ENCODE assay signal across 10 cellular contexts in genomic region chr19:1063909-1064660, GRCh38. TPM values are rescaled to one million over a fixed set of nuclear protein-coding genes. Genes with fewer than 3 reads are reported as not detected.
A peak's percentile ranks its signal among the peaks of the same experiment; 100 is the strongest.
DNase-seq lines count a peak whose midpoint lies in the region; ATAC-seq and TF ChIP-seq lines count a peak whose summit lies in the region.
"Had no signal": no experiment of that assay in that cellular context is flagged by ENCODE, and none has a peak within 500 bp of the region (broad histone marks: within the 10 kb centered on the region; RNA-seq: fewer than 3 reads in every experiment).

No MANE protein-coding gene starts in this region.

- no peaks in the 10 kb centered on the region for H3K27me3 ChIP-seq in CD4-positive, alpha-beta memory T cell (ENCODE audit: insufficient read depth, low read length)

- peaks cover 6 to 7% of the 10 kb centered on the region in 2 donors for H3K36me3 Mint-ChIP-seq in CD4-positive, alpha-beta memory T cell
- H3K36me3 Mint-ChIP-seq in activated B cell treated with CpG ODN at 0.5 μM for 24 hours (ENCODE audit: low read depth), result peaks cover 18% of the 10 kb centered on the region

- POLR2A ChIA-PET in CD4-positive, alpha-beta memory T cell (lab: Charles Lee; ENCODE audit: partially characterized antibody), result interaction anchor here (0.6 to 57.1 kb wide), 9 partner anchors 1 to 205 kb away, joined by 3 to 3893 read pairs (median 12); partner anchors contain the start of genes ABCA7, ARHGAP45, CIRBP and CNN2
- POLR2A ChIA-PET in activated B cell treated with CpG ODN at 0.5 μM for 24 hours (lab: Charles Lee), result interaction anchor here (0.6 to 5.3 kb wide), 12 partner anchors 13 to 794 kb away, joined by 3 to 140 read pairs (median 8); partner anchors contain the start of genes ABCA7, CNN2, GPX4 and RNU6-2

- H3K4me1 ChIP-seq in CD4-positive, alpha-beta memory T cell (ENCODE audit: insufficient read depth, low read length), result peaks cover 35% of the 10 kb centered on the region
- peaks cover 34% of the 10 kb centered on the region for H3K4me1 ChIP-seq in mucosa of descending colon (ENCODE audit: low read depth)

- DNase-seq in CD4-positive, alpha-beta memory T cell, result no peak
- peak; percentile 67 for DNase-seq in HT-29 (ENCODE audit: low spot score)
- DNase-seq in activated B cell treated with CpG ODN at 0.5 μM for 24 hours, result no peak
- peak; percentile 27 to 63 (median 45) for DNase-seq in mucosa of descending colon
- no peak for DNase-seq in NCI-H1694 treated with DMSO at 0.1 percent for 48 hours (lab: John Stamatoyannopoulos, UW)
- DNase-seq in HPDE6-E6E7 (ENCODE audit: extremely low spot score), result no peak
- DNase-seq: SHP77 treated with DMSO at 0.1 percent for 48 hours had no signal

- no peak overlapping the region for H3K27ac ChIP-seq in CD4-positive, alpha-beta memory T cell (ENCODE audit: low read depth, low read length)

- H3K9me3 Mint-ChIP-seq in CD4-positive, alpha-beta memory T cell, result peaks cover 0 to 4% (median 0%) of the 10 kb centered on the region in 8 donors
- H3K9me3 Mint-ChIP-seq in activated B cell treated with CpG ODN at 0.5 μM for 24 hours, result no peaks in the 10 kb centered on the region
- H3K9me3 Mint-ChIP-seq: CD8-positive, alpha-beta memory T cell; natural killer cell treated with Interleukin-12 subunit alpha and Interleukin-12 subunit beta and Interleukin-15 and Interleukin-18, amount 100 ng/mL, for 72 hours had no signal

- TF ChIP-seq CTCF in activated B cell treated with CpG ODN at 0.5 μM for 24 hours (IDR thresholded peaks at IDR 0.05) (no peak), mucosa of descending colon (IDR thresholded peaks at IDR 0.05) (no peak)

- no peaks in the 10 kb centered on the region for H3K9me3 ChIP-seq in CD4-positive, alpha-beta memory T cell (ENCODE audit: control insufficient read depth in 1 of 2, low read length in 2 of 2)
- no peaks in the 10 kb centered on the region for H3K9me3 ChIP-seq in mucosa of descending colon

- no peaks in the 10 kb centered on the region for H3K27me3 Mint-ChIP-seq in CD4-positive, alpha-beta memory T cell
- no peaks in the 10 kb centered on the region for H3K27me3 Mint-ChIP-seq in activated B cell treated with CpG ODN at 0.5 μM for 24 hours
- H3K27me3 Mint-ChIP-seq: CD8-positive, alpha-beta memory T cell; natural killer cell treated with Interleukin-12 subunit alpha and Interleukin-12 subunit beta and Interleukin-15 and Interleukin-18, amount 100 ng/mL, for 72 hours had no signal

- intact Hi-C loops in CD4-positive, alpha-beta memory T cell (cut with micrococcal nuclease), result no loop called here
- intact Hi-C loops in activated B cell treated with CpG ODN at 0.5 μM for 24 hours (cut with micrococcal nuclease) (no loop called here), mucosa of descending colon (cut with DNase I, micrococcal nuclease) (no loop called here)

- H3K4me1 Mint-ChIP-seq in CD4-positive, alpha-beta memory T cell, result peaks cover 18 to 47% (median 30%) of the 10 kb centered on the region in 4 donors
- H3K4me1 Mint-ChIP-seq in activated B cell treated with CpG ODN at 0.5 μM for 24 hours, result peaks cover 31% of the 10 kb centered on the region

- no peaks in the 10 kb centered on the region for H3K36me3 ChIP-seq in CD4-positive, alpha-beta memory T cell (ENCODE audit: insufficient read depth, low read length)
- no peaks in the 10 kb centered on the region for H3K36me3 ChIP-seq in mucosa of descending colon (ENCODE audit: low read depth)

- H3K4me3 ChIP-seq in CD4-positive, alpha-beta memory T cell (ENCODE audit: low read length in 2 of 2), result no peak overlapping the region
- no peak overlapping the region for H3K4me3 ChIP-seq in mucosa of descending colon

- H3K4me3 Mint-ChIP-seq in CD4-positive, alpha-beta memory T cell, result peak overlapping the region in 2 of 8 donors; percentile 17 to 49
- H3K4me3 Mint-ChIP-seq in activated B cell treated with CpG ODN at 0.5 μM for 24 hours, result peak overlapping the region; percentile 15

- no peak for ATAC-seq in activated B cell treated with CpG ODN at 0.5 μM for 24 hours (ENCODE audit: low read depth)
- peak; percentile 4 for ATAC-seq in mucosa of descending colon
- ATAC-seq in GM21515 (IDR thresholded peaks at IDR 0.05; ENCODE audit: unreplicated experiment), result no peak

- H3K27ac Mint-ChIP-seq in CD4-positive, alpha-beta memory T cell, result peak overlapping the region in 5 of 7 donors; percentile 23 to 95 (median 71)
- no peak overlapping the region for H3K27ac Mint-ChIP-seq in activated B cell treated with CpG ODN at 0.5 μM for 24 hours
- H3K27ac Mint-ChIP-seq: natural killer cell treated with Interleukin-12 subunit alpha and Interleukin-12 subunit beta and Interleukin-15 and Interleukin-18, amount 100 ng/mL, for 72 hours had no signal

- CTCF ChIA-PET in CD4-positive, alpha-beta memory T cell (lab: Charles Lee; ENCODE audit: partially characterized antibody), result interaction anchor here (0.6 to 5.7 kb wide), 19 partner anchors 10 to 143 kb away, joined by 3 to 219 read pairs (median 4); partner anchors contain the start of genes CNN2, POLR2E and RNU6-2
- CTCF ChIA-PET in activated B cell treated with CpG ODN at 0.5 μM for 24 hours (lab: Charles Lee), result interaction anchor here (1.0 to 2.7 kb wide), 13 partner anchors 11 to 180 kb away, joined by 3 to 13 read pairs (median 4); partner anchors contain the start of genes ABCA7 and CNN2

RNA-seq across cellular contexts. Expression of gene ARHGAP45, which starts 2.9 kb away (rescaled TPM):
- 100 to 1,000 TPM; 834 to 836 TPM for total RNA-seq in CD4-positive, alpha-beta memory T cell
- polyA plus RNA-seq in CD4-positive, alpha-beta memory T cell, result 100 to 1,000 TPM; 222 to 501 TPM
- total RNA-seq in HT-29 (2014; rRNA removed; shearing (Covaris generic)), result 93.3 and 102 TPM in 2 replicates
- total RNA-seq in activated B cell treated with CpG ODN at 0.5 μM for 24 hours (266 and 312 TPM in 2 replicates), mucosa of descending colon (10 to 100 TPM; 33.9 to 64.3 (median 58.8) TPM)

RNA-seq across cellular contexts. Expression of gene ABCA7, which starts 24.2 kb away (rescaled TPM):
- total RNA-seq in CD4-positive, alpha-beta memory T cell, result 100 to 1,000 TPM; 313 to 319 TPM
- 10 to 100 TPM; 10.7 to 11.2 TPM for polyA plus RNA-seq in CD4-positive, alpha-beta memory T cell
- total RNA-seq in HT-29 (2014; rRNA removed; shearing (Covaris generic)), result 56.9 and 76.3 TPM in 2 replicates
- total RNA-seq in activated B cell treated with CpG ODN at 0.5 μM for 24 hours (164 and 188 TPM in 2 replicates), mucosa of descending colon (10 to 100 TPM; 23.5 to 25.6 (median 25.6) TPM)

RNA-seq across cellular contexts. Expression of gene POLR2E, which starts 31.1 kb away (rescaled TPM):
- 10 to 100 TPM; 76.0 to 80.0 TPM for total RNA-seq in CD4-positive, alpha-beta memory T cell
- polyA plus RNA-seq in CD4-positive, alpha-beta memory T cell, result 100 to 1,000 TPM; 167 to 197 TPM
- total RNA-seq in HT-29 (2014; rRNA removed; shearing (Covaris generic)), result 394 and 395 TPM in 2 replicates
- total RNA-seq in activated B cell treated with CpG ODN at 0.5 μM for 24 hours (173 and 184 TPM in 2 replicates), mucosa of descending colon (100 to 1,000 TPM; 108 to 138 (median 133) TPM)

RNA-seq across cellular contexts. Expression of gene CNN2, which starts 37.7 kb away (rescaled TPM):
- total RNA-seq in CD4-positive, alpha-beta memory T cell, result 100 to 1,000 TPM; 263 to 266 TPM
- 100 to 1,000 TPM; 444 to 632 TPM for polyA plus RNA-seq in CD4-positive, alpha-beta memory T cell
- 265 and 298 TPM in 2 replicates for total RNA-seq in HT-29 (2014; rRNA removed; shearing (Covaris generic))
- total RNA-seq in activated B cell treated with CpG ODN at 0.5 μM for 24 hours (352 and 371 TPM in 2 replicates), mucosa of descending colon (10 to 100 TPM; 65.0 to 88.8 (median 84.7) TPM)

RNA-seq across cellular contexts. Expression of gene GPX4, which starts 39.7 kb away (rescaled TPM):
- 100 to 1,000 TPM; 210 to 220 TPM for total RNA-seq in CD4-positive, alpha-beta memory T cell
- 100 to 1,000 TPM; 399 to 406 TPM for polyA plus RNA-seq in CD4-positive, alpha-beta memory T cell
- total RNA-seq in HT-29 (2014; rRNA removed; shearing (Covaris generic)), result 1,102 and 1,117 TPM in 2 replicates
- total RNA-seq in activated B cell treated with CpG ODN at 0.5 μM for 24 hours (213 and 218 TPM in 2 replicates), mucosa of descending colon (100 to 1,000 TPM; 126 to 187 (median 144) TPM)

Comparison
In these comparisons a context has a peak if more than half of its experiments do, and no peak if none do; other contexts are left out.
1. DNase-seq: peak in HT-29 (single experiment) and mucosa of descending colon (3 of 3); none in CD4-positive, alpha-beta memory T cell (0 of 5), activated B cell treated with CpG ODN at 0.5 μM for 24 hours (single experiment), NCI-H1694 treated with DMSO at 0.1 percent for 48 hours (single experiment) and HPDE6-E6E7 (single experiment).